Comparison of ENCODE assay signal across 10 cellular contexts in the genomic region with DNA sequence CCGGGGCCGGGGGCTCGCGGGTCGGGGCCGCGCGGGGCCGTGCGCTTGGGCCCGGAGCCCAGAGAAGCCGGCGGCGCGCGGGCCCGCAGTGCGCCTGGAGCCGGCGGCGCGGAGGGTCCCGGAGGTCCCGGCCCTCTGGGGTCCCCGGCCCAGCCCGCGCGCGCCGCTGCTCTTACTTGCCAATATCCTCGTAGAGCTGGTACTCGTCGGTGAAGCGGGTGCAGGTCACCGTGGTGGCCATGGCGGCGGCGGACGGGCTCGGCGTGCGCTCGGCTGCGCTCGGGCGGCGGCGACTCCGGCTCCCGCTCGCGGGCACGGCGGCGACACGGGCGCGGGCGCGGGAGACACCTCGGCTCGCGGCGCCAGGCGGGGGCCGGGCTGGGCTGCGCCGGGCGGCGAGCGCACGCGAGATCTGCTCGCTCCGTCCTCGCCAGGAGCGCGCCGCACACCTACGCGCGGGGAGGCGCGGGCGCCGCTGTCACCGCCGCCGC. TPM values are rescaled to one million over a fixed set of nuclear protein-coding genes. Genes with fewer than 3 reads are reported as not detected.
A peak's percentile ranks its signal among the peaks of the same experiment; 100 is the strongest.
DNase-seq lines count a peak whose midpoint lies in the region; ATAC-seq lines count a peak whose summit lies in the region.
"Had no signal": no experiment of that assay in that cellular context is flagged by ENCODE, and none has a peak within 500 bp of the region (broad histone marks: within the 10 kb centered on the region; RNA-seq: fewer than 3 reads in every experiment).

Gene CAMK2B, minus strand, starts transcription at position 414 of the 491 bp plus-strand sequence. Its CDS starts 173 bp downstream, at position 241.

- peak within 1 kb of the TSS; percentile 25 for H3K4me3 ChIP-seq in iPS-18a (ENCODE audit: low read length)

- H3K9me3 Mint-ChIP-seq in T-helper 1 cell treated with Interleukin-12 subunit alpha and Interleukin-12 subunit beta and Interleukin-4 antibody, amounts not matched to agents 30 μg/mL and 1 μg/mL, for 36 hours: no peaks in the 10 kb centered on the region
- peaks cover 0 to 4% of the 10 kb centered on the region in 2 donors for H3K9me3 Mint-ChIP-seq in activated naive CD4-positive, alpha-beta T cell treated with anti-CD3 and anti-CD28 coated beads, Interleukin-2, amount 50 U/mL, for 72 hours
- H3K9me3 Mint-ChIP-seq in stimulated activated naive CD8-positive, alpha-beta T cell treated with anti-CD3 and anti-CD28 coated beads, Interleukin-15, amount 100 ng/mL, for 72 hours: peaks cover 6 to 8% of the 10 kb centered on the region in 2 donors

- no peaks in the 10 kb centered on the region for H3K9me3 ChIP-seq in iPS-18a (ENCODE audit: control insufficient read depth, low read depth, low read length)

- no peaks in the 10 kb centered on the region for H3K36me3 Mint-ChIP-seq in T-helper 1 cell treated with Interleukin-12 subunit alpha and Interleukin-12 subunit beta and Interleukin-4 antibody, amounts not matched to agents 30 μg/mL and 1 μg/mL, for 36 hours (ENCODE audit: low read depth)
- H3K36me3 Mint-ChIP-seq in activated naive CD4-positive, alpha-beta T cell treated with anti-CD3 and anti-CD28 coated beads, Interleukin-2, amount 50 U/mL, for 72 hours: peaks cover 0 to 5% of the 10 kb centered on the region in 2 donors

- peaks cover 53% of the 10 kb centered on the region for H3K27me3 ChIP-seq in iPS-18a (ENCODE audit: control insufficient read depth, insufficient read depth, low read length)

- no peak within 1 kb of the TSS for H3K27ac Mint-ChIP-seq in T-helper 1 cell treated with Interleukin-12 subunit alpha and Interleukin-12 subunit beta and Interleukin-4 antibody, amounts not matched to agents 30 μg/mL and 1 μg/mL, for 36 hours
- no peak within 1 kb of the TSS for H3K27ac Mint-ChIP-seq in activated naive CD4-positive, alpha-beta T cell treated with anti-CD3 and anti-CD28 coated beads, Interleukin-2, amount 50 U/mL, for 72 hours
- peak within 1 kb of the TSS in 1 of 2 donors; percentile 72 for H3K27ac Mint-ChIP-seq in stimulated activated naive CD8-positive, alpha-beta T cell treated with anti-CD3 and anti-CD28 coated beads, Interleukin-15, amount 100 ng/mL, for 72 hours

- no peak within 1 kb of the TSS for H3K27ac ChIP-seq in iPS-18a (ENCODE audit: low read length)
- H3K27ac ChIP-seq: KMS-11 had no signal

- H3K36me3 ChIP-seq in iPS-18a (ENCODE audit: control insufficient read depth, low read depth, low read length): no peaks in the 10 kb centered on the region

- no peaks in the 10 kb centered on the region for H3K4me1 ChIP-seq in iPS-18a (ENCODE audit: control insufficient read depth, low read depth, low read length)

- H3K9ac ChIP-seq in iPS-18a (ENCODE audit: low read length): no peak within 1 kb of the TSS
- H3K9ac ChIP-seq: KMS-11 had no signal

- DNase-seq in T-helper 1 cell: no peak
- DNase-seq in activated naive CD4-positive, alpha-beta T cell treated with anti-CD3 and anti-CD28 coated beads, Interleukin-2, amount 50 U/mL, for 72 hours (ENCODE audit: low spot score in 2 of 2): peak in 1 of 2 donors; percentile 44
- DNase-seq in stimulated activated naive CD8-positive, alpha-beta T cell treated with anti-CD3 and anti-CD28 coated beads, Interleukin-15, amount 100 ng/mL, for 72 hours: no peak
- no peak for DNase-seq in stimulated activated naive CD4-positive, alpha-beta T cell (lab: John Stamatoyannopoulos, UW)
- no peak for DNase-seq in kidney tubule cell (ENCODE audit: low spot score)
- DNase-seq: DND-41 had no signal

- peak; percentile 49 to 81 for ATAC-seq in activated naive CD4-positive, alpha-beta T cell treated with anti-CD3 and anti-CD28 coated beads, Interleukin-2, amount 50 U/mL, for 72 hours
- ATAC-seq in stimulated activated naive CD8-positive, alpha-beta T cell treated with anti-CD3 and anti-CD28 coated beads, Interleukin-15, amount 100 ng/mL, for 72 hours: peak; percentile 48
- ATAC-seq in HG02870 (IDR thresholded peaks at IDR 0.05; ENCODE audit: unreplicated experiment): no peak

- H3K4me1 Mint-ChIP-seq in T-helper 1 cell treated with Interleukin-12 subunit alpha and Interleukin-12 subunit beta and Interleukin-4 antibody, amounts not matched to agents 30 μg/mL and 1 μg/mL, for 36 hours (ENCODE audit: low read depth): peaks cover 3% of the 10 kb centered on the region
- peaks cover 22% of the 10 kb centered on the region for H3K4me1 Mint-ChIP-seq in stimulated activated naive CD8-positive, alpha-beta T cell treated with anti-CD3 and anti-CD28 coated beads, Interleukin-15, amount 100 ng/mL, for 72 hours

- H3K27me3 Mint-ChIP-seq in T-helper 1 cell treated with Interleukin-12 subunit alpha and Interleukin-12 subunit beta and Interleukin-4 antibody, amounts not matched to agents 30 μg/mL and 1 μg/mL, for 36 hours (ENCODE audit: low read depth): peaks cover 54% of the 10 kb centered on the region
- peaks cover 43% of the 10 kb centered on the region for H3K27me3 Mint-ChIP-seq in stimulated activated naive CD8-positive, alpha-beta T cell treated with anti-CD3 and anti-CD28 coated beads, Interleukin-15, amount 100 ng/mL, for 72 hours

- H3K4me3 Mint-ChIP-seq in T-helper 1 cell treated with Interleukin-12 subunit alpha and Interleukin-12 subunit beta and Interleukin-4 antibody, amounts not matched to agents 30 μg/mL and 1 μg/mL, for 36 hours: peak within 1 kb of the TSS; percentile 67
- H3K4me3 Mint-ChIP-seq in stimulated activated naive CD8-positive, alpha-beta T cell treated with anti-CD3 and anti-CD28 coated beads, Interleukin-15, amount 100 ng/mL, for 72 hours: peak within 1 kb of the TSS; percentile 79 to 83

RNA-seq across cellular contexts. Expression of gene CAMK2B, which starts in this region (rescaled TPM):
- 1 to 10 TPM in 1 of 2 donors, under 1 TPM in 1; 0.32 to 2.1 TPM for total RNA-seq in activated naive CD4-positive, alpha-beta T cell treated with anti-CD3 and anti-CD28 coated beads, Interleukin-2, amount 50 U/mL, for 72 hours
